ENCODE assay signal across 14 cellular contexts in the genomic region with DNA sequence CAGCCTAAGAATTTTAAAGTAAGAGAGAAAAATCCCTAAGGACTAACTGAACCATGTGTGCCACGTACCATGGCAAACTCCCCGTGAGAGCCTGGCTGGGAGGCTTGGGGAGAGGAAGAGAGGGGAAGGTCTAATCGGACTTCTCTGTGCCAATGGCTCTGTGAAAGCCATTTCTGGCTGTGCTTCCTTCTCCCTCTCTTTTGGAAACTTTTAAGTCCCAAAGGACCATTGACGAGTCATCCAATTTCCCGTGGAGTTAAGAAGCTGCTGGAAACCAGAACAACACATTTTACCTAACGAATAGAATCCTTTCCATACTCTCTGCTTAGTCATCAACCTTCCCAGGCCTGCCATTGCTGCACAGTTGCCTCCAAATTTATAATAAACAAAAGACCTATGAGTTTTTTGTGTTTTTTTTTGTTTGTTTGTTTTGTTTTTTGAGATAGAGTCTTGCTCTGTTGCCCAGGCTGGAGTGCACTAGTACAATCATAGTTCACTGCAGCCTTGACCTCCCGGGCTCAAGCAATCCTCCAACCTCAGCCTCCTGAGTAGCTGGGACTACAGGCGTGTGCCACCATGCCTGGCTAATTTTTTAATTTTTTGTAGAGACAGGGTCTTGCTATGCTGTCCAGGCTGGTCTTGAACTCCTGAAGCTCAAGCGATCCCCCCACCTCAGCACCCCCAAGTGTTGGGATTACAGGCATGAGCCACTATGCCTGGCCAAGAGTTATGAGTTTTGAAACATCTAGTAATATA. TPM values are rescaled to one million over a fixed set of nuclear protein-coding genes. Genes with fewer than 3 reads are reported as not detected.
DNase-seq lines count a peak whose midpoint lies in the region; ATAC-seq, FAIRE-seq and TF ChIP-seq lines count a peak whose summit lies in the region.
"Had no signal": no experiment of that assay in that cellular context is flagged by ENCODE, and none has a peak within 500 bp of the region (broad histone marks: within the 10 kb centered on the region; RNA-seq: fewer than 3 reads in every experiment).

No MANE protein-coding gene starts in this region.

- peaks cover 6% of the 10 kb centered on the region; the same call in 1 of the 3 replicates for H3K36me3 ChIP-seq in K562 (ENCODE audit: control insufficient read depth, insufficient read depth, low read length)
- no peaks in the 10 kb centered on the region for H3K36me3 ChIP-seq in thoracic aorta

- H2AFZ ChIP-seq in K562 (ENCODE audit: low read depth, low read length), result no peak overlapping the region

- TF ChIP-seq POLR2A in K562 (conservative IDR thresholded peaks at IDR 0.05), result no peak

- TF ChIP-seq RAD21 in K562 (CRISPR knock-in tag; conservative IDR thresholded peaks at IDR 0.05 in 1 of 2, IDR thresholded peaks at IDR 0.05 in 1 of 2), result no peak

- ATAC-seq in K562 (no peak), left ventricle myocardium superior (peak; percentile 81), thoracic aorta (ENCODE audit: insufficient number of reproducible peaks, low FRiP score, low read depth) (peak; percentile 90)
- ATAC-seq in activated CD4-positive, CD25-positive, alpha-beta regulatory T cell treated with anti-CD3 and anti-CD28 coated beads, Interleukin-2, amount 50 U/mL, for 24 hours, result no peak
- ATAC-seq: activated CD8-positive, alpha-beta T cell treated with anti-CD3 and anti-CD28 coated beads, Interleukin-2, amount 10 ng/mL, durations not matched to agents 7 days and 5 days; lower lobe of right lung had no signal

- in situ Hi-C loops in K562 (cut with MboI), result no loop called here

- H3K4me2 ChIP-seq in K562 (ENCODE audit: insufficient read depth, low read length), result no peak overlapping the region

- TF ChIP-seq CTCF in K562 (IDR thresholded peaks at IDR 0.05 in 2 of 3, conservative IDR thresholded peaks at IDR 0.05 in 1 of 3; ENCODE audit: insufficient read depth in 2 of 3, low read depth in 1 of 3, low read length in 3 of 3), result no peak
- TF ChIP-seq CTCF in thoracic aorta (IDR thresholded peaks at IDR 0.05), result no peak

- no peak overlapping the region for H3K4me3 ChIP-seq in K562
- peak overlapping the region; percentile 4 for H3K4me3 ChIP-seq in thoracic aorta
- H3K4me3 ChIP-seq: lower lobe of right lung had no signal

- POLR2A ChIA-PET in K562 (lab: Yijun Ruan, JAX), result no interaction called here

- H3K79me2 ChIP-seq in K562 (ENCODE audit: control insufficient read depth, insufficient read depth, low read length), result no peaks in the 10 kb centered on the region

- H3K9me1 ChIP-seq in K562 (ENCODE audit: control insufficient read depth, insufficient read depth, low read length), result no peaks in the 10 kb centered on the region

- no peaks in the 10 kb centered on the region for H3K27me3 ChIP-seq in K562 (ENCODE audit: control insufficient read depth in 2 of 2, insufficient read depth in 2 of 2, low read length in 2 of 2)
- no peaks in the 10 kb centered on the region for H3K27me3 ChIP-seq in thoracic aorta (replicated peaks; ENCODE audit: insufficient read depth)

- no peak overlapping the region; a peak in 1 of 4 replicates for H3K9ac ChIP-seq in K562 (ENCODE audit: insufficient read depth in 1 of 2, low read depth in 2 of 2, low read length in 2 of 2)

- no TSS peak for BruUV-seq in K562 (replicated peaks; lab: Mats Ljungman, UMichigan)

- H3K9me3 ChIP-seq in K562 (replicated peaks; ENCODE audit: control insufficient read depth, insufficient read depth, low read depth, low read length) (no peaks in the 10 kb centered on the region), thoracic aorta (no peaks in the 10 kb centered on the region)
- H3K9me3 ChIP-seq: lower lobe of right lung had no signal

- DNase-seq in H4 (ENCODE audit: low spot score) (peak; percentile 59), K562 (ENCODE audit: extremely low read depth in 1 of 4, low spot score in 3 of 4) (no peak), left ventricle myocardium superior (peak; percentile 53), thoracic aorta (ENCODE audit: low spot score) (no peak), putamen (ENCODE audit: low spot score) (no peak), middle frontal gyrus (ENCODE audit: extremely low spot score, low spot score) (no peak)
- no peak for DNase-seq in activated T-cell treated with anti-CD3 and anti-CD28 coated beads, Interleukin-2, amount 50 U/mL, for 48 hours
- DNase-seq: activated CD8-positive, alpha-beta T cell treated with anti-CD3 and anti-CD28 coated beads, Interleukin-2, amount 10 ng/mL, durations not matched to agents 7 days and 5 days; activated naive CD4-positive, alpha-beta T cell treated with anti-CD3 and anti-CD28 coated beads for 36 hours; CD8-positive, alpha-beta memory T cell; lower lobe of right lung; MV-4-11 had no signal

- H3K27ac ChIP-seq in K562 (ENCODE audit: extremely low read depth, low read depth, low read length), result no peak overlapping the region
- H3K27ac ChIP-seq in thoracic aorta, result peak overlapping the region; percentile 32 to 61
- H3K27ac ChIP-seq: lower lobe of right lung had no signal

- 44% methylated on average over 9 of the region's 9 CpGs for WGBS in K562 (ENCODE audit: insufficient coverage, low coverage, missing lambda C conversion rate)

- TF ChIP-seq EP300 in K562 (IDR thresholded peaks at IDR 0.05; ENCODE audit: low read length), result no peak

- intact Hi-C loops in K562 (cut with micrococcal nuclease), result no loop called here
- intact Hi-C loops in left ventricle myocardium superior (cut with micrococcal nuclease), result no loop called here

- FAIRE-seq in K562 (lab: Jason Lieb, UNC), result no peak
- FAIRE-seq: colon had no signal

- CTCF ChIA-PET in K562 (lab: Yijun Ruan, JAX; ENCODE audit: low intra/inter-chr PET ratio), result no interaction called here

- no peaks in the 10 kb centered on the region for H3K4me1 ChIP-seq in K562 (replicated peaks in 1 of 2; ENCODE audit: control insufficient read depth in 2 of 2, insufficient read depth in 2 of 2, low read length in 2 of 2)
- peaks cover 0 to 24% of the 10 kb centered on the region in 2 donors for H3K4me1 ChIP-seq in thoracic aorta (ENCODE audit: control insufficient read depth in 1 of 2, low read depth in 2 of 2)

- no peaks in the 10 kb centered on the region for H4K20me1 ChIP-seq in K562 (replicated peaks; ENCODE audit: control insufficient read depth, insufficient read depth, low read length)

TF ChIP-seq in K562, 482 proteins besides CTCF, POLR2A, EP300 and RAD21 (continues in another document):
- TF ChIP-seq ARNT (IDR thresholded peaks at IDR 0.05) (no peak), ZNF121 (CRISPR knock-in tag; conservative IDR thresholded peaks at IDR 0.05) (peak; percentile 84), HMG20A (CRISPR knock-in tag; conservative IDR thresholded peaks at IDR 0.05) (no peak)
- TF ChIP-seq, protein P1, sequence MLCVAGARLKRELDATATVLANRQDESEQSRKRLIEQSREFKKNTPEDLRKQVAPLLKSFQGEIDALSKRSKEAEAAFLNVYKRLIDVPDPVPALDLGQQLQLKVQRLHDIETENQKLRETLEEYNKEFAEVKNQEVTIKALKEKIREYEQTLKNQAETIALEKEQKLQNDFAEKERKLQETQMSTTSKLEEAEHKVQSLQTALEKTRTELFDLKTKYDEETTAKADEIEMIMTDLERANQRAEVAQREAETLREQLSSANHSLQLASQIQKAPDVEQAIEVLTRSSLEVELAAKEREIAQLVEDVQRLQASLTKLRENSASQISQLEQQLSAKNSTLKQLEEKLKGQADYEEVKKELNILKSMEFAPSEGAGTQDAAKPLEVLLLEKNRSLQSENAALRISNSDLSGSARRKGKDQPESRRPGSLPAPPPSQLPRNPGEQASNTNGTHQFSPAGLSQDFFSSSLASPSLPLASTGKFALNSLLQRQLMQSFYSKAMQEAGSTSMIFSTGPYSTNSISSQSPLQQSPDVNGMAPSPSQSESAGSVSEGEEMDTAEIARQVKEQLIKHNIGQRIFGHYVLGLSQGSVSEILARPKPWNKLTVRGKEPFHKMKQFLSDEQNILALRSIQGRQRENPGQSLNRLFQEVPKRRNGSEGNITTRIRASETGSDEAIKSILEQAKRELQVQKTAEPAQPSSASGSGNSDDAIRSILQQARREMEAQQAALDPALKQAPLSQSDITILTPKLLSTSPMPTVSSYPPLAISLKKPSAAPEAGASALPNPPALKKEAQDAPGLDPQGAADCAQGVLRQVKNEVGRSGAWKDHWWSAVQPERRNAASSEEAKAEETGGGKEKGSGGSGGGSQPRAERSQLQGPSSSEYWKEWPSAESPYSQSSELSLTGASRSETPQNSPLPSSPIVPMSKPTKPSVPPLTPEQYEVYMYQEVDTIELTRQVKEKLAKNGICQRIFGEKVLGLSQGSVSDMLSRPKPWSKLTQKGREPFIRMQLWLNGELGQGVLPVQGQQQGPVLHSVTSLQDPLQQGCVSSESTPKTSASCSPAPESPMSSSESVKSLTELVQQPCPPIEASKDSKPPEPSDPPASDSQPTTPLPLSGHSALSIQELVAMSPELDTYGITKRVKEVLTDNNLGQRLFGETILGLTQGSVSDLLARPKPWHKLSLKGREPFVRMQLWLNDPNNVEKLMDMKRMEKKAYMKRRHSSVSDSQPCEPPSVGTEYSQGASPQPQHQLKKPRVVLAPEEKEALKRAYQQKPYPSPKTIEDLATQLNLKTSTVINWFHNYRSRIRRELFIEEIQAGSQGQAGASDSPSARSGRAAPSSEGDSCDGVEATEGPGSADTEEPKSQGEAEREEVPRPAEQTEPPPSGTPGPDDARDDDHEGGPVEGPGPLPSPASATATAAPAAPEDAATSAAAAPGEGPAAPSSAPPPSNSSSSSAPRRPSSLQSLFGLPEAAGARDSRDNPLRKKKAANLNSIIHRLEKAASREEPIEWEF (CRISPR knock-in tag; IDR thresholded peaks at IDR 0.05), result no peak

RNA-seq across cellular contexts. Expression of a gene that starts 13.2 kb away (rescaled TPM):
- total RNA-seq in H4 (2014; rRNA removed; shearing (Covaris generic)), result 128 and 140 TPM in 2 replicates
- total RNA-seq in K562 (2011; cell fraction: chromatin; rRNA removed; ENCODE audit: low replicate concordance), result 65.8 and 106 TPM in 2 replicates
- 51.9 and 59.0 TPM in 2 replicates for total RNA-seq in K562 (2011; cell fraction: nucleolus; rRNA removed)
- 55.5 and 61.5 TPM in 2 replicates for total RNA-seq in K562 (2011; cell fraction: nucleoplasm; rRNA removed)
- total RNA-seq in K562 (2014; rRNA removed), result 10.2 and 10.5 TPM in 2 replicates
- total RNA-seq in K562 (2014; rRNA removed; fragmentation: Illumina TruSeq; extraction: Trizol), result 9.8 and 14.5 TPM in 2 replicates
- total RNA-seq in K562 (2015; rRNA removed; fragmentation: Illumina TruSeq; extraction: Trizol), result 17.7 and 18.1 TPM in 2 replicates
- total RNA-seq in K562 (2021), result 16.6 and 17.3 TPM in 2 replicates
- polyA plus RNA-seq in K562 (2011; rRNA removed), result 12.3 and 21.6 TPM in 2 replicates
- 12.5 and 21.5 TPM in 2 replicates for polyA plus RNA-seq in K562 (2011; cell fraction: cytosol; rRNA removed)
- polyA plus RNA-seq in K562 (2011; cell fraction: nucleus; rRNA removed), result 58.9 and 88.5 TPM in 2 replicates
- polyA plus RNA-seq in K562 (2012), result 15.6 and 25.8 TPM in 2 replicates
- polyA plus RNA-seq in K562 (2014; fragmentation: Illumina TruSeq; extraction: Trizol), result 13.7 and 14.3 TPM in 2 replicates
- polyA plus RNA-seq in K562 (2014; fragmentation: Nextera tagmentation; extraction: Ambion mirVana), result 10 to 100 TPM in 1 of 2 experiments, 1 to 10 TPM in 1; 6.0 to 11.7 TPM
- polyA plus RNA-seq in K562 (2014; rRNA removed), result 9.8 and 16.1 TPM in 2 replicates
- polyA minus RNA-seq in K562 (2011; rRNA and poly(A)+ RNA removed), result 30.3 and 34.1 TPM in 2 replicates
- polyA minus RNA-seq in K562 (2011; cell fraction: cytosol; rRNA and poly(A)+ RNA removed), result 18.7 and 26.3 TPM in 2 replicates
- polyA minus RNA-seq in K562 (2011; cell fraction: nucleus; rRNA and poly(A)+ RNA removed), result 29.2 and 49.0 TPM in 2 replicates
- 56.1 TPM for total RNA-seq in left ventricle myocardium superior
- total RNA-seq in thoracic aorta, result 100 to 1,000 TPM; 144 to 296 TPM
- total RNA-seq: activated CD8-positive, alpha-beta T cell treated with anti-CD3 and anti-CD28 coated beads, Interleukin-2, amount 10 ng/mL, durations not matched to agents 7 days and 5 days; CD8-positive, alpha-beta memory T cell had no signal

Comparison
In these comparisons a context has a peak if more than half of its experiments do, and no peak if none do; other contexts are left out.
1. DNase-seq: peak in H4 (single experiment) and left ventricle myocardium superior (single experiment); none in K562 (0 of 4), thoracic aorta (single experiment), activated T-cell treated with anti-CD3 and anti-CD28 coated beads, Interleukin-2, amount 50 U/mL, for 48 hours (0 of 2), putamen (single experiment) and middle frontal gyrus (single experiment).
2. ATAC-seq: peak in left ventricle myocardium superior (single experiment) and thoracic aorta (single experiment); none in K562 (single experiment) and activated CD4-positive, CD25-positive, alpha-beta regulatory T cell treated with anti-CD3 and anti-CD28 coated beads, Interleukin-2, amount 50 U/mL, for 24 hours (0 of 2).